ENCODE assay signal across 8 cellular contexts in genomic region chr16:53952215-53953208, GRCh38.
DNase-seq lines count a peak whose midpoint lies in the region; ATAC-seq and TF ChIP-seq lines count a peak whose summit lies in the region.

No MANE protein-coding gene starts in this region.

- H3K4me1 ChIP-seq in fibroblast of lung (ENCODE audit: control insufficient read depth, extremely low read depth, insufficient read depth, low read length) (no peaks in the 10 kb centered on the region), ascending aorta (no peaks in the 10 kb centered on the region)

- TF ChIP-seq CTCF in fibroblast of lung (conservative IDR thresholded peaks at IDR 0.05 in 1 of 2, IDR thresholded peaks at IDR 0.05 in 1 of 2; ENCODE audit: low read depth in 1 of 2, low read length in 2 of 2) (no peak), ascending aorta (IDR thresholded peaks at IDR 0.05) (no peak)

- ATAC-seq in GM19395 (IDR thresholded peaks at IDR 0.05; ENCODE audit: unreplicated experiment) = peak; percentile 73
- no peak for ATAC-seq in HG03571 (IDR thresholded peaks at IDR 0.05; ENCODE audit: unreplicated experiment)

- in situ Hi-C loops in ACHN (cut with HindIII; ENCODE audit: low pct_ligation_motif_present, low pct_unique_long_range_greater_than_20kb, low sequenced_read_pairs) = no loop called here

- peak overlapping the region; percentile 26 for H3K4me2 ChIP-seq in fibroblast of lung (ENCODE audit: extremely low read depth, insufficient read depth, low read length)

- no peaks in the 10 kb centered on the region for H3K27me3 ChIP-seq in fibroblast of lung (ENCODE audit: control insufficient read depth, insufficient read depth, low read length)
- H3K27me3 ChIP-seq in ascending aorta = no peaks in the 10 kb centered on the region

- H3K9me3 ChIP-seq in fibroblast of lung (ENCODE audit: control insufficient read depth, insufficient read depth, low read depth, low read length) = no peaks in the 10 kb centered on the region
- H3K9me3 ChIP-seq in ascending aorta = no peaks in the 10 kb centered on the region

- no peaks in the 10 kb centered on the region for H4K20me1 ChIP-seq in fibroblast of lung (ENCODE audit: control insufficient read depth, extremely low read depth, insufficient read depth, low read length)

- H3K9ac ChIP-seq in fibroblast of lung (ENCODE audit: insufficient read depth, low read length) = no peak overlapping the region

- H3K27ac ChIP-seq in fibroblast of lung (ENCODE audit: insufficient read depth, low read length) = no peak overlapping the region
- H3K27ac ChIP-seq in ascending aorta = no peak overlapping the region

- H3K36me3 ChIP-seq in fibroblast of lung (ENCODE audit: control insufficient read depth, insufficient read depth, low read length) = no peaks in the 10 kb centered on the region
- no peaks in the 10 kb centered on the region for H3K36me3 ChIP-seq in ascending aorta

- H3K4me3 ChIP-seq in fibroblast of lung (replicated peaks in 1 of 4; ENCODE audit: control extremely low read depth in 1 of 4, insufficient read depth in 1 of 4, low read depth in 3 of 4, low read length in 4 of 4) (peak overlapping the region in 1 of 4 experiments; percentile 41), ascending aorta (no peak overlapping the region)

- H3K79me2 ChIP-seq in fibroblast of lung (ENCODE audit: control insufficient read depth, insufficient read depth, low read length) = no peaks in the 10 kb centered on the region

- intact Hi-C loops in ascending aorta (cut with DNase I) = no loop called here

- peak; percentile 37 for DNase-seq in ACHN
- peak; percentile 41 for DNase-seq in LHCN-M2 (ENCODE audit: low read depth)
- DNase-seq in fibroblast of lung (ENCODE audit: low read depth in 2 of 2) = peak; percentile 48 to 63
- no peak for DNase-seq in SKM-1 (lab: John Stamatoyannopoulos, UW; ENCODE audit: unreplicated experiment)
- no peak for DNase-seq in NCI-H1436 treated with DMSO at 0.1 percent for 48 hours (lab: John Stamatoyannopoulos, UW)
- DNase-seq in ascending aorta (ENCODE audit: low spot score in 2 of 2) = no peak

- H2AFZ ChIP-seq in fibroblast of lung (ENCODE audit: low read length) = no peak overlapping the region

Comparison
In these comparisons a context has a peak if more than half of its experiments do, and no peak if none do; other contexts are left out.
1. DNase-seq: peak in ACHN (single experiment), LHCN-M2 (single experiment) and fibroblast of lung (2 of 2); none in SKM-1 (single experiment), NCI-H1436 treated with DMSO at 0.1 percent for 48 hours (single experiment) and ascending aorta (0 of 2).